18 cellular contexts compared by ENCODE assay signal in genomic region chr1:115317101-115318012, GRCh38. TPM values are rescaled to one million over a fixed set of nuclear protein-coding genes. Genes with fewer than 3 reads are reported as not detected.
A peak's percentile ranks its signal among the peaks of the same experiment; 100 is the strongest.
DNase-seq lines count a peak whose midpoint lies in the region; ATAC-seq, FAIRE-seq and TF ChIP-seq lines count a peak whose summit lies in the region.
"Had no signal": no experiment of that assay in that cellular context is flagged by ENCODE, and none has a peak within 500 bp of the region (broad histone marks: within the 10 kb centered on the region; RNA-seq: fewer than 3 reads in every experiment).

No MANE protein-coding gene starts in this region.

- H3K4me1 ChIP-seq in pancreas: peaks cover 0 to 9% (median 0%) of the 10 kb centered on the region in 3 donors
- H3K4me1 ChIP-seq: adrenal gland, right lobe of liver had no signal

- no peak for TF ChIP-seq CTCF in pancreas (IDR thresholded peaks at IDR 0.05)

- no peaks in the 10 kb centered on the region for H3K27me3 ChIP-seq in pancreas
- H3K27me3 ChIP-seq in H7 (ENCODE audit: control insufficient read depth, insufficient read depth, low read length): no peaks in the 10 kb centered on the region
- H3K27me3 ChIP-seq: adrenal gland, esophagus muscularis mucosa, right lobe of liver, upper lobe of left lung had no signal

- H3K36me3 ChIP-seq in pancreas: no peaks in the 10 kb centered on the region
- H3K36me3 ChIP-seq in H7 (replicated peaks; ENCODE audit: control insufficient read depth, insufficient read depth, low read length): no peaks in the 10 kb centered on the region
- H3K36me3 ChIP-seq: adrenal gland, esophagus muscularis mucosa, right lobe of liver, upper lobe of left lung had no signal

- FAIRE-seq in pancreas (lab: Jason Lieb, UNC): no peak

- no peaks in the 10 kb centered on the region for H3K9me3 ChIP-seq in pancreas
- H3K9me3 ChIP-seq: adrenal gland, esophagus muscularis mucosa, right lobe of liver, upper lobe of left lung had no signal

- H3K27ac ChIP-seq in pancreas: no peak overlapping the region
- H3K27ac ChIP-seq: adrenal gland, esophagus muscularis mucosa, right lobe of liver had no signal

- 43 to 44% methylated on average over 11 of the region's 11 CpGs for WGBS in pancreas, 2 donors

- ATAC-seq in SK-N-SH treated with all-trans-retinoic acid at 6 μM for 48 hours (peak; percentile 78), pancreas (peak in 3 of 4 donors; percentile 44 to 70 (median 62))
- ATAC-seq: Panc1, right lobe of liver had no signal

- intact Hi-C loops in pancreas (cut with DNase I): no loop called here

- DNase-seq in DMS79 treated with DMSO at 0.1 percent for 48 hours (lab: John Stamatoyannopoulos, UW) (peak; percentile 93), NCI-H2081 treated with DMSO at 0.1 percent for 48 hours (lab: John Stamatoyannopoulos, UW) (peak; percentile 3), pancreas (no peak), anterior cingulate cortex (lab: John Stamatoyannopoulos, UW) (no peak), cortex of kidney (lab: John Stamatoyannopoulos, UW) (no peak), H7 (no peak)
- DNase-seq: activated CD4-positive, alpha-beta T cell treated with anti-CD3 and anti-CD28 coated beads for 48 hours; activated T-cell treated with anti-CD3 and anti-CD28 coated beads, Interleukin-2, amount 50 U/mL, for 48 hours; adrenal gland; H9; right lobe of liver; stimulated activated CD4-positive, alpha-beta T cell treated with anti-CD3 and anti-CD28 coated beads, Interleukin-2, amount 100 ng/mL, for 48 hours had no signal

- no peak overlapping the region for H3K4me3 ChIP-seq in pancreas
- no peak overlapping the region for H3K4me3 ChIP-seq in H7 (ENCODE audit: insufficient read depth, low read depth, low read length)
- H3K4me3 ChIP-seq: adrenal gland, esophagus muscularis mucosa, right lobe of liver, upper lobe of left lung had no signal

TF ChIP-seq in SK-N-SH treated with all-trans-retinoic acid at 6 μM for 48 hours, 23 proteins besides CTCF, POLR2A, EP300 and RAD21:
- peak; percentile 84; the same call in 1 of the 2 replicates for TF ChIP-seq TCF4 (CRISPR knock-in tag; IDR thresholded peaks at IDR 0.05; ENCODE audit: borderline replicate concordance)
- no peak for TF ChIP-seq ISL1 (CRISPR knock-in tag; IDR thresholded peaks at IDR 0.05)
- TF ChIP-seq ARNTL (CRISPR knock-in tag; IDR thresholded peaks at IDR 0.05; ENCODE audit: borderline replicate concordance, low read depth): no peak
- no peak for TF ChIP-seq OSR1 (CRISPR knock-in tag; IDR thresholded peaks at IDR 0.05)
- TF ChIP-seq BACH2 (CRISPR knock-in tag; IDR thresholded peaks at IDR 0.05; ENCODE audit: borderline replicate concordance): no peak
- no peak for TF ChIP-seq POU6F1 (CRISPR knock-in tag; IDR thresholded peaks at IDR 0.05; ENCODE audit: borderline replicate concordance, low read depth)
- TF ChIP-seq TSHZ2 (CRISPR knock-in tag; IDR thresholded peaks at IDR 0.05): peak; percentile 47; the same call in 1 of the 2 replicates
- TF ChIP-seq CSDC2 (CRISPR knock-in tag; IDR thresholded peaks at IDR 0.05): no peak
TF ChIP-seq in SK-N-SH treated with all-trans-retinoic acid at 6 μM for 48 hours: peak in this region for 2.

RNA-seq across cellular contexts. Expression of gene NGF, which starts 20.7 kb away (rescaled TPM):
- under 1 TPM in 4 of 6 donors, not detected in 2; 0.25 to 0.72 (median 0.40) TPM for total RNA-seq in pancreas
- 1 to 10 TPM in 1 of 2 donors, under 1 TPM in 1; 0.59 to 1.1 TPM for polyA plus RNA-seq in pancreas
- total RNA-seq in H7 (2014; rRNA removed; shearing (Covaris generic)): 0.14 TPM in 1 of 2 replicates, not detected in the other
- total RNA-seq: T-helper 2 cell treated with Interferon-gamma antibody and Interleukin-4, amounts not matched to agents 100 ng/mL and 5 ng/mL, for 36 hours had no signal
- polyA plus RNA-seq: neural cell had no signal

Comparison
In these comparisons a context has a peak if more than half of its experiments do, and no peak if none do; other contexts are left out.
1. DNase-seq: peak in DMS79 treated with DMSO at 0.1 percent for 48 hours (single experiment) and NCI-H2081 treated with DMSO at 0.1 percent for 48 hours (single experiment); none in pancreas (0 of 6), anterior cingulate cortex (0 of 58), cortex of kidney (single experiment) and H7 (single experiment).